Comparison of ENCODE assay signal across 12 cellular contexts in the genomic region with DNA sequence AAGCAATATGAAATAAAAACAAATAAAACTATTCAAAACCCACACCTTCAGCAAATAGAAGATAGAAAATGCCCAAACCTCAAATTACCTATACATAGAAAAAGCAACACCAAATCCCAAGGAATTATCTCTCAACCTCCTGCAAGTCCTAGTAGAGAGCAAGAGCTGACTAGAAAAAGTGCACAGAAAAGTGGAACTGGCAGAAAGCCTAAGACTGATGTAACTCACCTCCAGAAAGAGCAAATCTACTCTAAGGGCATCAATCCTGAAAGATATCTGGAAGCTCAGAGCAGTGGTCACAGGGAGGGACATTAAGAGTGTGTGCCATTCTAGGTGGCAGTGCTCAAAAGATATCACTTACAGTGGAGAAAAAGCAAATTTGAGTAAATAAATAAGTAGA.
DNase-seq lines count a peak whose midpoint lies in the region; ATAC-seq and TF ChIP-seq lines count a peak whose summit lies in the region.
"Had no signal": no experiment of that assay in that cellular context is flagged by ENCODE, and none has a peak within 500 bp of the region (broad histone marks: within the 10 kb centered on the region; RNA-seq: fewer than 3 reads in every experiment).

No MANE protein-coding gene starts in this region.

- no peak overlapping the region for H3K9ac ChIP-seq in GM23248
- H3K9ac ChIP-seq: BLaER1 had no signal

- in situ Hi-C loops in GM23248 (cut with MboI) = loop anchor here (10.0 kb wide), 2 partner anchors 826 to 1246 kb away; no protein-coding TSS in a partner anchor
- in situ Hi-C loops in astrocyte of the spinal cord (cut with HindIII; ENCODE audit: low sequenced_read_pairs) = no loop called here

- H3K4me2 ChIP-seq in GM23248 (ENCODE audit: unreplicated experiment) = no peak overlapping the region
- H3K4me2 ChIP-seq: A549, BLaER1 had no signal

- H3K4me3 ChIP-seq in AG10803 (ENCODE audit: low read length) (no peak overlapping the region), GM23248 (no peak overlapping the region), astrocyte of the spinal cord (ENCODE audit: low read depth, low read length) (no peak overlapping the region), fibroblast of the aortic adventitia (ENCODE audit: low read depth, low read length) (no peak overlapping the region)
- H3K4me3 ChIP-seq: A549, BLaER1 had no signal

- DNase-seq in AG10803 (ENCODE audit: low read depth) = peak; percentile 36
- peak; percentile 17 for DNase-seq in GM23248
- DNase-seq in astrocyte of the spinal cord (ENCODE audit: low read depth, low spot score) = peak; percentile 8
- peak; percentile 52 for DNase-seq in fibroblast of the aortic adventitia (ENCODE audit: low read depth)
- no peak for DNase-seq in glutamatergic neuron
- DNase-seq: Caco-2; CD8-positive, alpha-beta memory T cell had no signal

- H3K9me3 Mint-ChIP-seq in glutamatergic neuron (ENCODE audit: unreplicated experiment) = no peaks in the 10 kb centered on the region

- H3K36me3 Mint-ChIP-seq in glutamatergic neuron (ENCODE audit: unreplicated experiment) = peaks cover 4% of the 10 kb centered on the region

- H3K79me2 ChIP-seq in GM23248 (ENCODE audit: insufficient read depth) = no peaks in the 10 kb centered on the region

- H3K9me3 ChIP-seq in GM23248 (ENCODE audit: low read depth) = no peaks in the 10 kb centered on the region
- H3K9me3 ChIP-seq: BLaER1, Caco-2 had no signal

- H3K27ac ChIP-seq in GM23248 = no peak overlapping the region
- H3K27ac ChIP-seq: A549, BLaER1 had no signal

- H3K27me3 Mint-ChIP-seq in glutamatergic neuron (ENCODE audit: unreplicated experiment) = no peaks in the 10 kb centered on the region
- H3K27me3 Mint-ChIP-seq: CD8-positive, alpha-beta memory T cell had no signal

- H3K4me1 Mint-ChIP-seq in glutamatergic neuron (ENCODE audit: low read depth, unreplicated experiment) = no peaks in the 10 kb centered on the region
- H3K4me1 Mint-ChIP-seq: CD8-positive, alpha-beta memory T cell had no signal

- no peaks in the 10 kb centered on the region for H4K20me1 ChIP-seq in GM23248 (ENCODE audit: insufficient read depth)
- H4K20me1 ChIP-seq: BLaER1 had no signal

- no peaks in the 10 kb centered on the region for H3K27me3 ChIP-seq in GM23248 (replicated peaks; ENCODE audit: insufficient read depth)
- H3K27me3 ChIP-seq: BLaER1 had no signal

- H2AFZ ChIP-seq in GM23248 = peak overlapping the region; percentile 24; the same call in 1 of the 2 replicates

- H3K9me2 ChIP-seq in GM23248 (ENCODE audit: insufficient read depth) = no peaks in the 10 kb centered on the region

- no peaks in the 10 kb centered on the region for H3K4me1 ChIP-seq in GM23248 (ENCODE audit: insufficient read depth)
- H3K4me1 ChIP-seq: A549, BLaER1, Caco-2 had no signal

- ATAC-seq in HG02840 (IDR thresholded peaks at IDR 0.05; ENCODE audit: low FRiP score, unreplicated experiment) = no peak
- ATAC-seq: A549, HCT116, HepG2 had no signal

- H3K36me3 ChIP-seq in GM23248 (ENCODE audit: low read depth) = no peaks in the 10 kb centered on the region
- H3K36me3 ChIP-seq: BLaER1 had no signal

- no peak for TF ChIP-seq CTCF in AG10803 (conservative IDR thresholded peaks at IDR 0.05; ENCODE audit: low read length)
- TF ChIP-seq CTCF in astrocyte of the spinal cord (IDR thresholded peaks at IDR 0.05; ENCODE audit: low read depth, low read length) = no peak
- no peak for TF ChIP-seq CTCF in fibroblast of the aortic adventitia (IDR thresholded peaks at IDR 0.05; ENCODE audit: insufficient read depth, low read length)
- no peak for TF ChIP-seq CTCF in glutamatergic neuron (IDR thresholded peaks at IDR 0.05; ENCODE audit: partially characterized antibody, unreplicated experiment)

- no peaks in the 10 kb centered on the region for H3F3A ChIP-seq in GM23248 (ENCODE audit: insufficient read depth)

- H3K27ac Mint-ChIP-seq in glutamatergic neuron (ENCODE audit: unreplicated experiment) = no peak overlapping the region
- H3K27ac Mint-ChIP-seq: CD8-positive, alpha-beta memory T cell had no signal

- H3K4me3 Mint-ChIP-seq in glutamatergic neuron (ENCODE audit: unreplicated experiment) = no peak overlapping the region
- H3K4me3 Mint-ChIP-seq: CD8-positive, alpha-beta memory T cell had no signal
